ENCODE assay signal across 1 cellular context in the genomic region with DNA sequence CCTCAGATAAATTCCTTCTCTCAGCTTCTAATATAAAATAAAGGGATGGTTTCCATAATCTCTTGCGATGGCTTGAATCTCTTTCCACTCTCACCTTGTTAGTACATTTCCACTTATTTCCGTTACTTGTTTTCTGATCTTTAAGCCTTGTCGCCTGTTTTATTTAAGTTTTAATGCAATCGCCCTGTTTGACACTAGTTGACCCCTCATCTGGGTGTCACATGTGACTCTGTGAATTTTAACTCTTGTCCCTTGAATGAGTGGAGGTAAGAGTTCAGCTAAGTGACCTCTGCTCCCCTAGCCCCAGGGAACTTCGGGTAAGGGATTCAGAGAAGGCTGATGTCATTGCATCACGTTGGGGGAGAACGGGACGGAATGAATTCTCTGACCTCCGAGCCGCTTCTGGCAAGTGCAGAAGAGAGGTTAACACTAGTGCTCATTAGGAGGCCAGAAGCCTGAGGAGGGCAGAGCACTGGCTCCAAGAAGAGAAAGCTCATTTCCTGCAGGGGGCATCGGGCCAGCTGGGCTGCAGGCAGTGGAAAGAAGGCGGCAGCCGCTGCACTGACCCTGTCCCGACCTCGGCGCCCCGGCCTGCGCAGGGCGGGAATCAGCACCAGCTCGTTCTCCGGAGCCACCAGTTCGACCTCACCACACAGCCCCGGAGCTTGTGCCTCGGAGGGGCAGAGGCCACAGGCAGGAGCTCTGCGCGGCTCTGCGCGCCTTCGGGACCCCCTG.
A peak's percentile ranks its signal among the peaks of the same experiment; 100 is the strongest.
TF ChIP-seq lines count a peak whose summit lies in the region.

No MANE protein-coding gene starts in this region.

TF ChIP-seq in HepG2, 621 proteins besides CTCF, POLR2A, EP300 and RAD21 (continued from another document):
- TF ChIP-seq SMAD3 (CRISPR knock-in tag; IDR thresholded peaks at IDR 0.05) (peak; percentile 27; the same call in 1 of the 2 replicates), ZNF672 (CRISPR knock-in tag; IDR thresholded peaks at IDR 0.05) (no peak), TP53 (CRISPR knock-in tag; conservative IDR thresholded peaks at IDR 0.05) (0 out of 2 replicates have a peak, but pooled peaks have one; percentile 54), ZNF30 (CRISPR knock-in tag; IDR thresholded peaks at IDR 0.05) (no peak), ZNF605 (CRISPR knock-in tag; IDR thresholded peaks at IDR 0.05) (no peak; the same call in 1 of the 2 replicates)
- TF ChIP-seq, protein P1, sequence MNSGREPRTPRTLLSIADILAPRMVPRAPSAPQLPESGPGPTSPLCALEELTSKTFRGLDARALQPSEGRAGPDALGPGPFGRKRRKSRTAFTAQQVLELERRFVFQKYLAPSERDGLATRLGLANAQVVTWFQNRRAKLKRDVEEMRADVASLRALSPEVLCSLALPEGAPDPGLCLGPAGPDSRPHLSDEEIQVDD (CRISPR knock-in tag; IDR thresholded peaks at IDR 0.05; ENCODE audit: borderline replicate concordance), result no peak; the same call in 1 of the 2 replicates
- TF ChIP-seq, protein P2, sequence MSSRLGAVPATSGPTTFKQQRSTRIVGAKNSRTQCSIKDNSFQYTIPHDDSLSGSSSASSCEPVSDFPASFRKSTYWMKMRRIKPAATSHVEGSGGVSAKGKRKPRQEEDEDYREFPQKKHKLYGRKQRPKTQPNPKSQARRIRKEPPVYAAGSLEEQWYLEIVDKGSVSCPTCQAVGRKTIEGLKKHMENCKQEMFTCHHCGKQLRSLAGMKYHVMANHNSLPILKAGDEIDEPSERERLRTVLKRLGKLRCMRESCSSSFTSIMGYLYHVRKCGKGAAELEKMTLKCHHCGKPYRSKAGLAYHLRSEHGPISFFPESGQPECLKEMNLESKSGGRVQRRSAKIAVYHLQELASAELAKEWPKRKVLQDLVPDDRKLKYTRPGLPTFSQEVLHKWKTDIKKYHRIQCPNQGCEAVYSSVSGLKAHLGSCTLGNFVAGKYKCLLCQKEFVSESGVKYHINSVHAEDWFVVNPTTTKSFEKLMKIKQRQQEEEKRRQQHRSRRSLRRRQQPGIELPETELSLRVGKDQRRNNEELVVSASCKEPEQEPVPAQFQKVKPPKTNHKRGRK (CRISPR knock-in tag; IDR thresholded peaks at IDR 0.05), result no peak
